Comparison of ENCODE assay signal across 8 cellular contexts in genomic region chr6:30101939-30102700, GRCh38. TPM values are rescaled to one million over a fixed set of nuclear protein-coding genes. Genes with fewer than 3 reads are reported as not detected.
DNase-seq lines count a peak whose midpoint lies in the region; ATAC-seq, FAIRE-seq and TF ChIP-seq lines count a peak whose summit lies in the region.

No MANE protein-coding gene starts in this region.

- WGBS in esophagus, 2 donors = 7 to 14% methylated on average over 45 to 48 of the region's 48 CpGs

- H3K4me3 ChIP-seq in esophagus (ENCODE audit: low read depth in 1 of 2, low read length in 2 of 2) = peak overlapping the region; percentile 38 to 47

- no peaks in the 10 kb centered on the region for H3K36me3 Mint-ChIP-seq in activated T-cell treated with anti-CD3 and anti-CD28 coated beads, Interleukin-2, amount 50 U/mL, for 4 hours (ENCODE audit: insufficient read depth)

- ATAC-seq in HG03280 (IDR thresholded peaks at IDR 0.05; ENCODE audit: unreplicated experiment) (peak; percentile 68), GM19395 (IDR thresholded peaks at IDR 0.05; ENCODE audit: unreplicated experiment) (no peak)
- ATAC-seq in activated T-cell treated with anti-CD3 and anti-CD28 coated beads, Interleukin-2, amount 50 U/mL, for 4 hours = peak; percentile 62 to 66

- peaks cover 0 to 7% of the 10 kb centered on the region in 2 donors for H3K4me1 ChIP-seq in esophagus (ENCODE audit: control insufficient read depth in 2 of 2, insufficient read depth in 2 of 2, low read length in 1 of 2)

- DNase-seq in GM12891 (ENCODE audit: insufficient read length, low spot score) = peak; percentile 51
- peak; percentile 63 for DNase-seq in OCI-M2 (lab: John Stamatoyannopoulos, UW; ENCODE audit: unreplicated experiment)
- DNase-seq in activated T-cell treated with anti-CD3 and anti-CD28 coated beads, Interleukin-2, amount 50 U/mL, for 4 hours = peak; percentile 46
- DNase-seq in mucosa of gallbladder (ENCODE audit: low spot score) = peak; percentile 93
- DNase-seq in stimulated activated CD8-positive, alpha-beta memory T cell treated with anti-CD3 and anti-CD28 coated beads, Interleukin-15, amount 100 ng/mL, for 48 hours (ENCODE audit: low read depth in 2 of 2) = peak; percentile 61

- no peaks in the 10 kb centered on the region for H3K9me3 ChIP-seq in esophagus (ENCODE audit: control insufficient read depth in 2 of 2, insufficient read depth in 1 of 2, low read depth in 1 of 2, low read length in 1 of 2)

- FAIRE-seq in GM12891 (lab: Jason Lieb, UNC) = no peak

- H3K9me3 Mint-ChIP-seq in activated T-cell treated with anti-CD3 and anti-CD28 coated beads, Interleukin-2, amount 50 U/mL, for 4 hours = no peaks in the 10 kb centered on the region

- no peaks in the 10 kb centered on the region for H3K36me3 ChIP-seq in esophagus (ENCODE audit: control insufficient read depth in 2 of 2, insufficient read depth in 2 of 2, low read length in 1 of 2)

- peaks cover 0 to 3% of the 10 kb centered on the region in 2 donors for H3K27me3 ChIP-seq in esophagus (ENCODE audit: control insufficient read depth in 1 of 2, insufficient read depth in 2 of 2, low read length in 2 of 2)

- peaks cover 48% of the 10 kb centered on the region for H3K4me1 Mint-ChIP-seq in activated T-cell treated with anti-CD3 and anti-CD28 coated beads, Interleukin-2, amount 50 U/mL, for 4 hours (ENCODE audit: low read depth)

- peak overlapping the region; percentile 74 to 92 for H3K27ac ChIP-seq in esophagus (ENCODE audit: low read depth in 2 of 2, low read length in 1 of 2)

- peaks cover 42% of the 10 kb centered on the region for H3K27me3 Mint-ChIP-seq in activated T-cell treated with anti-CD3 and anti-CD28 coated beads, Interleukin-2, amount 50 U/mL, for 4 hours (ENCODE audit: low read depth)

- peak overlapping the region; percentile 82 for H3K4me3 Mint-ChIP-seq in activated T-cell treated with anti-CD3 and anti-CD28 coated beads, Interleukin-2, amount 50 U/mL, for 4 hours

- TF ChIP-seq POLR2A in GM12891 (IDR thresholded peaks at IDR 0.05; ENCODE audit: low read depth, low read length) = no peak

TF ChIP-seq in GM12891, 5 proteins besides CTCF, POLR2A, EP300 and RAD21:
- TF ChIP-seq POU2F2 (IDR thresholded peaks at IDR 0.05; ENCODE audit: low read depth, low read length) (no peak), SPI1 (IDR thresholded peaks at IDR 0.05; ENCODE audit: low read depth, low read length) (no peak), POLR2AphosphoS5 (IDR thresholded peaks at IDR 0.05; ENCODE audit: low read depth, low read length) (no peak), TAF1 (IDR thresholded peaks at IDR 0.05; ENCODE audit: low read depth, low read length) (no peak), PAX5 (IDR thresholded peaks at IDR 0.05; ENCODE audit: insufficient read depth, low read length, severe bottlenecking) (no peak)

RNA-seq across cellular contexts. Expression of gene TRIM31, which starts 10.8 kb away (rescaled TPM):
- 0.14 TPM for polyA plus RNA-seq in GM12891 (2012; ENCODE audit: low read depth, missing spikeins)
- not detected for total RNA-seq in activated T-cell treated with anti-CD3 and anti-CD28 coated beads, Interleukin-2, amount 50 U/mL, for 4 hours
- polyA plus RNA-seq in esophagus = under 1 TPM; 0.11 to 0.22 TPM
- 3.1 TPM for total RNA-seq in mucosa of gallbladder

RNA-seq across cellular contexts. Expression of gene RNF39, which starts 26.6 kb away (rescaled TPM):
- polyA plus RNA-seq in GM12891 (2012; ENCODE audit: low read depth, missing spikeins) = 0.14 TPM
- total RNA-seq in activated T-cell treated with anti-CD3 and anti-CD28 coated beads, Interleukin-2, amount 50 U/mL, for 4 hours = not detected
- polyA plus RNA-seq in esophagus = 10 to 100 TPM; 11.8 to 15.6 TPM
- total RNA-seq in mucosa of gallbladder = 2.5 TPM

RNA-seq across cellular contexts. Expression of gene TRIM40, which starts 33.8 kb away (rescaled TPM):
- not detected for polyA plus RNA-seq in GM12891 (2012; ENCODE audit: low read depth, missing spikeins)
- total RNA-seq in activated T-cell treated with anti-CD3 and anti-CD28 coated beads, Interleukin-2, amount 50 U/mL, for 4 hours = not detected
- under 1 TPM in 1 of 2 donors, not detected in 1; 0.02 TPM for polyA plus RNA-seq in esophagus
- not detected for total RNA-seq in mucosa of gallbladder

RNA-seq across cellular contexts. Expression of gene PPP1R11, which starts 35.1 kb away (rescaled TPM):
- polyA plus RNA-seq in GM12891 (2012; ENCODE audit: low read depth, missing spikeins) = 22.0 TPM
- 10 to 100 TPM; 71.9 to 81.6 (median 80.5) TPM for total RNA-seq in activated T-cell treated with anti-CD3 and anti-CD28 coated beads, Interleukin-2, amount 50 U/mL, for 4 hours
- polyA plus RNA-seq in esophagus = 10 to 100 TPM; 41.0 to 54.8 TPM
- total RNA-seq in mucosa of gallbladder = 76.9 TPM

RNA-seq across cellular contexts. Expression of gene POLR1H, which starts 41.1 kb away (rescaled TPM):
- polyA plus RNA-seq in GM12891 (2012; ENCODE audit: low read depth, missing spikeins) = 41.2 TPM
- 10 to 100 TPM; 80.6 to 86.6 (median 84.8) TPM for total RNA-seq in activated T-cell treated with anti-CD3 and anti-CD28 coated beads, Interleukin-2, amount 50 U/mL, for 4 hours
- 10 to 100 TPM; 22.6 to 48.0 TPM for polyA plus RNA-seq in esophagus
- 19.5 TPM for total RNA-seq in mucosa of gallbladder
